ENCODE assay signal across 25 cellular contexts in the genomic region with DNA sequence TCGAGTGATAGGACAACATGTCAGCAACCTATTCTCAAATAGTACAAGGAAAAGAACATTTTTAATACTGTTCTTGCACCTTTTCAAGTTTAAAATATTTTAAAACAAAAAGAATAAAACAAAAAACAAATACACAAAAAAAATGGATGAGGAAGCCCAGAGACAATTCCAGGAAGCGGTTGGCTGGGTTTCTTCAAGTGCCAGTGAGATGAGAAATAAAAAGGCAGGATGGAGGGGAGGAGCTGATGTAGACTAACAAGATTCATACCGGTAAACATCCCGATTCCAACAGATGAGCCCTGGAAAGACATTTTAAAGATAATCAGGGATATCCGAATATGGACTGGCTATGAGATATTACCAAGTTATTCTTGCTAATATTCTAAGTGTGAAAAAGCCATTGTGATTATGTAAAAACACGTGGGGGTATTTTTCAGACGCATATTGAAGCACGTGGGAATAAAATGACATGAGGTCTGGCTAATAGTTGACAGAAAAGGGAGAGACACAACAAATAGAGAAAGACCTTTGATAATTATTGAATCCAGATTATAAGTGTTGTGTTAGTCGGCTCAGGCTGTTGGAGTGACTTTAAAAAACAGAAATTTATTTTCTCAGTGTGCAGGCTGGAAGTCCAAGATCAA.
DNase-seq lines count a peak whose midpoint lies in the region; ATAC-seq, FAIRE-seq and TF ChIP-seq lines count a peak whose summit lies in the region.
"Had no signal": no experiment of that assay in that cellular context is flagged by ENCODE, and none has a peak within 500 bp of the region (broad histone marks: within the 10 kb centered on the region; RNA-seq: fewer than 3 reads in every experiment).

No MANE protein-coding gene starts in this region.

- H4K20me1 ChIP-seq in BLaER1 treated with 17β-estradiol and CSF1 and Interleukin-3, amounts not matched to agents 10 nM and 100 nM: no peaks in the 10 kb centered on the region
- H4K20me1 ChIP-seq in K562 (replicated peaks; ENCODE audit: control insufficient read depth, insufficient read depth, low read length) (no peaks in the 10 kb centered on the region), endothelial cell of umbilical vein (replicated peaks; ENCODE audit: control insufficient read depth, extremely low read depth, insufficient read depth, low read length) (no peaks in the 10 kb centered on the region), mammary epithelial cell (ENCODE audit: insufficient read depth, low read length) (no peaks in the 10 kb centered on the region)
- H4K20me1 ChIP-seq: BLaER1 had no signal

- H3K27me3 ChIP-seq in BLaER1 treated with 17β-estradiol and CSF1 and Interleukin-3, amounts not matched to agents 10 nM and 100 nM: peaks cover 0 to 15% (median 11%) of the 10 kb centered on the region in 11 experiments; a peak in 13 of 22 replicates
- H3K27me3 ChIP-seq in K562 (ENCODE audit: control insufficient read depth in 2 of 2, insufficient read depth in 2 of 2, low read length in 2 of 2): peaks cover 37 to 50% of the 10 kb centered on the region in 2 experiments
- H3K27me3 ChIP-seq in endothelial cell of umbilical vein (ENCODE audit: control insufficient read depth in 2 of 2, insufficient read depth in 2 of 2, low read length in 2 of 2): peaks cover 9 to 17% of the 10 kb centered on the region in 2 experiments
- peaks cover 8% of the 10 kb centered on the region for H3K27me3 ChIP-seq in mesendoderm (ENCODE audit: insufficient read depth, low read length, poor library complexity)
- no peaks in the 10 kb centered on the region for H3K27me3 ChIP-seq in mammary epithelial cell (ENCODE audit: insufficient read depth, low read length)

- peak overlapping the region in 6 of 11 experiments; percentile 1 to 78 (median 22); a peak in 6 of 22 replicates for H3K4me2 ChIP-seq in BLaER1 treated with 17β-estradiol and CSF1 and Interleukin-3, amounts not matched to agents 10 nM and 100 nM
- H3K4me2 ChIP-seq in K562 (ENCODE audit: insufficient read depth, low read length) (no peak overlapping the region), endothelial cell of umbilical vein (ENCODE audit: insufficient read depth, low read length) (peak overlapping the region; percentile 73), mesendoderm (ENCODE audit: low read length) (no peak overlapping the region), mammary epithelial cell (ENCODE audit: insufficient read depth, low read depth, low read length) (no peak overlapping the region)
- H3K4me2 ChIP-seq: A549, BLaER1 had no signal

- H3K27me3 Mint-ChIP-seq in nephron (ENCODE audit: low read depth): peaks cover 45% of the 10 kb centered on the region

- H3K23ac ChIP-seq in mesendoderm (ENCODE audit: low read length): no peak overlapping the region

- POLR2A ChIA-PET in K562 (lab: Yijun Ruan, JAX): interaction anchor here (0.7 kb wide), 1 partner anchor 16 kb away, joined by 3 read pairs; no protein-coding TSS in a partner anchor
- POLR2A ChIA-PET in endothelial cell of umbilical vein (lab: Charles Lee): no interaction called here

- H3K9ac ChIP-seq in BLaER1 treated with 17β-estradiol and CSF1 and Interleukin-3, amounts not matched to agents 10 nM and 100 nM: no peak overlapping the region
- H3K9ac ChIP-seq in K562 (ENCODE audit: insufficient read depth in 1 of 2, low read depth in 2 of 2, low read length in 2 of 2): no peak overlapping the region
- peak overlapping the region; percentile 25 for H3K9ac ChIP-seq in endothelial cell of umbilical vein (replicated peaks; ENCODE audit: extremely low read depth, insufficient read depth, low read length)
- H3K9ac ChIP-seq in mesendoderm (ENCODE audit: low read length): no peak overlapping the region
- H3K9ac ChIP-seq in mammary epithelial cell (ENCODE audit: insufficient read depth, low read length): no peak overlapping the region
- H3K9ac ChIP-seq: BLaER1, GM23248 had no signal

- H3K56ac ChIP-seq in mesendoderm (ENCODE audit: low read length): no peak overlapping the region

- H3K9me1 ChIP-seq in K562 (ENCODE audit: control insufficient read depth, insufficient read depth, low read length) (no peaks in the 10 kb centered on the region), endothelial cell of umbilical vein (replicated peaks; ENCODE audit: control insufficient read depth, extremely low read depth, insufficient read depth, low read length) (no peaks in the 10 kb centered on the region)

- H3K36me3 ChIP-seq in BLaER1 treated with 17β-estradiol and CSF1 and Interleukin-3, amounts not matched to agents 10 nM and 100 nM: no peaks in the 10 kb centered on the region
- H3K36me3 ChIP-seq in K562 (ENCODE audit: control insufficient read depth, insufficient read depth, low read length) (no peaks in the 10 kb centered on the region), endothelial cell of umbilical vein (ENCODE audit: control insufficient read depth in 2 of 2, extremely low read depth in 1 of 2, insufficient read depth in 2 of 2, low read length in 2 of 2) (no peaks in the 10 kb centered on the region), mesendoderm (ENCODE audit: control insufficient read depth, insufficient read depth, low read length) (no peaks in the 10 kb centered on the region), mammary epithelial cell (ENCODE audit: insufficient read depth, low read length) (no peaks in the 10 kb centered on the region)
- H3K36me3 ChIP-seq: BLaER1 had no signal

- H3K36me3 Mint-ChIP-seq in nephron (ENCODE audit: low read depth): no peaks in the 10 kb centered on the region
- H3K36me3 Mint-ChIP-seq: CD8-positive, alpha-beta memory T cell had no signal

- no peak overlapping the region for H2BK15ac ChIP-seq in mesendoderm (replicated peaks; ENCODE audit: low read depth)

- TF ChIP-seq POLR2A in K562 (conservative IDR thresholded peaks at IDR 0.05): no peak
- TF ChIP-seq POLR2A in endothelial cell of umbilical vein (IDR thresholded peaks at IDR 0.05; ENCODE audit: low read depth, low read length): no peak

- H4K5ac ChIP-seq in mesendoderm (ENCODE audit: low read length): no peak overlapping the region

- intact Hi-C loops in K562 (cut with micrococcal nuclease): no loop called here
- intact Hi-C loops in endothelial cell of umbilical vein (cut with micrococcal nuclease): loop anchor here (5.0 to 10.0 kb wide), 2 partner anchors 100 to 428 kb away; partner anchors contain the start of gene LRRC4
- intact Hi-C loops in mammary epithelial cell (cut with micrococcal nuclease): loop anchor here (10.0 kb wide), 1 partner anchor 428 kb away; no protein-coding TSS in a partner anchor

- H2BK120ac ChIP-seq in mesendoderm (ENCODE audit: low read depth, low read length): no peak overlapping the region

- DNase-seq in K562 (ENCODE audit: extremely low read depth in 1 of 4, low spot score in 3 of 4) (no peak), endothelial cell of umbilical vein (ENCODE audit: low read depth, low spot score) (peak; percentile 71), mesendoderm (no peak), mammary epithelial cell (no peak), ACHN (no peak), NCI-H187 treated with DMSO at 0.1 percent for 48 hours (lab: John Stamatoyannopoulos, UW) (no peak)
- DNase-seq: 8988T; CD4-positive, alpha-beta T cell; CD8-positive, alpha-beta memory T cell; DMS 273 treated with DMSO at 0.1 percent for 48 hours; DMS79; GF-D8; GM23248; H7; HCEC 1CT had no signal

- H2AFZ ChIP-seq in K562 (ENCODE audit: low read depth, low read length) (no peak overlapping the region), endothelial cell of umbilical vein (ENCODE audit: low read depth, low read length) (no peak overlapping the region), mammary epithelial cell (ENCODE audit: low read depth, low read length) (no peak overlapping the region)
- H2AFZ ChIP-seq: GM23248 had no signal

- no peak overlapping the region for H2AK5ac ChIP-seq in mesendoderm (ENCODE audit: low read length)

- TF ChIP-seq CTCF in K562 (IDR thresholded peaks at IDR 0.05 in 2 of 3, conservative IDR thresholded peaks at IDR 0.05 in 1 of 3; ENCODE audit: insufficient read depth in 2 of 3, low read depth in 1 of 3, low read length in 3 of 3) (no peak), endothelial cell of umbilical vein (IDR thresholded peaks at IDR 0.05; ENCODE audit: extremely low read depth in 1 of 2, insufficient read depth in 1 of 2, low read depth in 1 of 2, low read length in 2 of 2) (no peak), nephron (IDR thresholded peaks at IDR 0.05; ENCODE audit: unreplicated experiment in 3 of 3) (no peak), mammary epithelial cell (conservative IDR thresholded peaks at IDR 0.05 in 1 of 2, IDR thresholded peaks at IDR 0.05 in 1 of 2; ENCODE audit: extremely low read depth in 1 of 2, insufficient read depth in 1 of 2, low read depth in 1 of 2, low read length in 2 of 2) (no peak)

- H3K79me2 ChIP-seq in K562 (ENCODE audit: control insufficient read depth, insufficient read depth, low read length): no peaks in the 10 kb centered on the region
- H3K79me2 ChIP-seq in endothelial cell of umbilical vein (ENCODE audit: control insufficient read depth, insufficient read depth, low read length): no peaks in the 10 kb centered on the region
- H3K79me2 ChIP-seq in mesendoderm (ENCODE audit: control insufficient read depth, insufficient read depth, low read length): no peaks in the 10 kb centered on the region
- no peaks in the 10 kb centered on the region for H3K79me2 ChIP-seq in mammary epithelial cell (ENCODE audit: insufficient read depth, low read length)

- peaks cover 8% of the 10 kb centered on the region for H3K4me1 Mint-ChIP-seq in nephron

- in situ Hi-C loops in K562 (cut with MboI) (no loop called here), mammary epithelial cell (cut with MboI; ENCODE audit: low sequenced_read_pairs in 2 of 2) (loop anchor here in 1 of 2 donors (5.0 kb wide), 1 partner anchor 80 kb away; no protein-coding TSS in a partner anchor), ACHN (cut with HindIII; ENCODE audit: low pct_ligation_motif_present, low pct_unique_long_range_greater_than_20kb, low sequenced_read_pairs) (no loop called here)

- no peak overlapping the region for H3K4ac ChIP-seq in mesendoderm (ENCODE audit: low read depth, low read length)

- H3K4me3 ChIP-seq in BLaER1 treated with 17β-estradiol and CSF1 and Interleukin-3, amounts not matched to agents 10 nM and 100 nM: no peak overlapping the region
- H3K4me3 ChIP-seq in K562 (no peak overlapping the region), endothelial cell of umbilical vein (replicated peaks in 1 of 3; ENCODE audit: insufficient read depth in 1 of 3, low read depth in 1 of 3, low read length in 3 of 3) (no peak overlapping the region), mesendoderm (ENCODE audit: low read length) (no peak overlapping the region), mammary epithelial cell (replicated peaks in 1 of 3; ENCODE audit: insufficient read depth in 1 of 3, low read depth in 2 of 3, low read length in 3 of 3) (no peak overlapping the region)
- H3K4me3 ChIP-seq: A549, BLaER1, GM23248 had no signal

- TF ChIP-seq EP300 in K562 (IDR thresholded peaks at IDR 0.05; ENCODE audit: low read length): no peak

- H3K79me1 ChIP-seq in mesendoderm (ENCODE audit: low read length): no peaks in the 10 kb centered on the region

- H4K8ac ChIP-seq in mesendoderm (ENCODE audit: low read depth, low read length): no peak overlapping the region

- no peak overlapping the region for H3K27ac ChIP-seq in BLaER1 treated with 17β-estradiol and CSF1 and Interleukin-3, amounts not matched to agents 10 nM and 100 nM
- H3K27ac ChIP-seq in K562 (ENCODE audit: extremely low read depth, low read depth, low read length) (no peak overlapping the region), endothelial cell of umbilical vein (ENCODE audit: insufficient read depth, low read depth, low read length) (peak overlapping the region; percentile 93), mesendoderm (ENCODE audit: low read depth, low read length) (no peak overlapping the region), mammary epithelial cell (ENCODE audit: insufficient read depth, low read depth, low read length) (no peak overlapping the region)
- H3K27ac ChIP-seq: A549, BLaER1, GM23248 had no signal

- no TSS peak for BruUV-seq in K562 (replicated peaks; lab: Mats Ljungman, UMichigan)
- BruUV-seq in endothelial cell of umbilical vein (replicated peaks; lab: Mats Ljungman, UMichigan): no TSS peak
- no TSS peak for BruUV-seq in mammary epithelial cell (replicated peaks; lab: Mats Ljungman, UMichigan)

- 1% methylated on average over 9 of the region's 9 CpGs for WGBS in K562 (ENCODE audit: insufficient coverage, low coverage, missing lambda C conversion rate)
- WGBS in mesendoderm (ENCODE audit: extremely low coverage, insufficient coverage, low lambda C conversion rate): no CpG with 5 or more reads among the region's 9 CpGs
- WGBS in mammary epithelial cell (ENCODE audit: low coverage, missing lambda C conversion rate): 91% methylated on average over 9 of the region's 9 CpGs

- CTCF ChIA-PET in K562 (lab: Yijun Ruan, JAX; ENCODE audit: low intra/inter-chr PET ratio) (no interaction called here), endothelial cell of umbilical vein (lab: Charles Lee) (interaction anchor here (1.0 to 1.4 kb wide), 2 partner anchors 17 to 33 kb away, joined by 3 to 4 read pairs; no protein-coding TSS in a partner anchor), mammary epithelial cell (lab: Charles Lee; ENCODE audit: low non-redundant PET) (no interaction called here)

- ATAC-seq in K562: no peak
- ATAC-seq: A549 had no signal

- no peak overlapping the region for H3K18ac ChIP-seq in mesendoderm (ENCODE audit: low read length)

- H3K27ac Mint-ChIP-seq in nephron: no peak overlapping the region
- H3K27ac Mint-ChIP-seq: B cell; CD4-positive, alpha-beta T cell; CD8-positive, alpha-beta memory T cell had no signal

- dilution Hi-C loops in endothelial cell of umbilical vein (cut with MboI; ENCODE audit: extremely low pct_ligation_motif_present, low sequenced_read_pairs) (no loop called here), mammary epithelial cell (cut with HindIII; ENCODE audit: low sequenced_read_pairs) (no loop called here)

- peaks cover 0 to 3% (median 0%) of the 10 kb centered on the region in 11 experiments; a peak in 2 of 22 replicates for H3K9me3 ChIP-seq in BLaER1 treated with 17β-estradiol and CSF1 and Interleukin-3, amounts not matched to agents 10 nM and 100 nM (replicated peaks in 1 of 11)
- H3K9me3 ChIP-seq in K562 (replicated peaks; ENCODE audit: control insufficient read depth, insufficient read depth, low read depth, low read length) (no peaks in the 10 kb centered on the region), endothelial cell of umbilical vein (replicated peaks; ENCODE audit: control insufficient read depth, insufficient read depth, low read length) (no peaks in the 10 kb centered on the region), mammary epithelial cell (replicated peaks; ENCODE audit: insufficient read depth, low read length) (no peaks in the 10 kb centered on the region)
- H3K9me3 ChIP-seq: A549, BLaER1 had no signal

- FAIRE-seq in K562 (lab: Jason Lieb, UNC): no peak
- FAIRE-seq in endothelial cell of umbilical vein (lab: Jason Lieb, UNC): peak; percentile 91
- FAIRE-seq: A549, D721Med, GM12891, GM18507, H1 had no signal

- H3K9me3 Mint-ChIP-seq in nephron: no peaks in the 10 kb centered on the region
- H3K9me3 Mint-ChIP-seq: CD4-positive, alpha-beta T cell; CD8-positive, alpha-beta memory T cell had no signal

- H2BK5ac ChIP-seq in mesendoderm (ENCODE audit: low read length): no peak overlapping the region

- H3K4me3 Mint-ChIP-seq in nephron: peak overlapping the region in 2 of 3 experiments; percentile 7 to 43
- H3K4me3 Mint-ChIP-seq: B cell; CD14-positive monocyte; CD4-positive, alpha-beta T cell had no signal

- peaks cover 29 to 78% (median 54%) of the 10 kb centered on the region in 10 experiments for H3K4me1 ChIP-seq in BLaER1 treated with 17β-estradiol and CSF1 and Interleukin-3, amounts not matched to agents 10 nM and 100 nM
- H3K4me1 ChIP-seq in K562 (replicated peaks in 1 of 2; ENCODE audit: control insufficient read depth in 2 of 2, insufficient read depth in 2 of 2, low read length in 2 of 2) (peaks cover 16% of the 10 kb centered on the region in 2 experiments), endothelial cell of umbilical vein (ENCODE audit: control insufficient read depth, extremely low read depth, insufficient read depth, low read length) (peaks cover 37% of the 10 kb centered on the region), mesendoderm (ENCODE audit: control insufficient read depth, low read depth, low read length) (no peaks in the 10 kb centered on the region), mammary epithelial cell (ENCODE audit: insufficient read depth, low read length) (peaks cover 13% of the 10 kb centered on the region)

- no peak for TF ChIP-seq RAD21 in K562 (CRISPR knock-in tag; conservative IDR thresholded peaks at IDR 0.05 in 1 of 2, IDR thresholded peaks at IDR 0.05 in 1 of 2)

Comparison
In these comparisons a context has a peak if more than half of its experiments do, and no peak if none do; other contexts are left out.
1. H3K4me2 ChIP-seq: peak in BLaER1 treated with 17β-estradiol and CSF1 and Interleukin-3, amounts not matched to agents 10 nM and 100 nM (6 of 11) and endothelial cell of umbilical vein (single experiment); none in K562 (single experiment), mesendoderm (single experiment) and mammary epithelial cell (single experiment).